ENCODE assay signal across 8 cellular contexts in genomic region chr1:109090100-109090414, GRCh38. TPM values are rescaled to one million over a fixed set of nuclear protein-coding genes. Genes with fewer than 3 reads are reported as not detected.
DNase-seq lines count a peak whose midpoint lies in the region; ATAC-seq and TF ChIP-seq lines count a peak whose summit lies in the region.
"Not testable (repeated sequence)": the region's sequence is repeated elsewhere in the genome, so short reads cannot be mapped to it uniquely, and the experiment has no call there.

No MANE protein-coding gene starts in this region.

- not testable (repeated sequence) for H3K27me3 Mint-ChIP-seq in activated T-cell treated with anti-CD3 and anti-CD28 coated beads, Interleukin-2, amount 50 U/mL, for 4 hours (ENCODE audit: low read depth)

- H3K4me2 ChIP-seq in PC-3 (ENCODE audit: low read length) (peak overlapping the region; percentile 96), smooth muscle cell (peak overlapping the region; percentile 95)

- ATAC-seq in PC-3; activated T-cell treated with anti-CD3 and anti-CD28 coated beads, Interleukin-2, amount 50 U/mL, for 4 hours; left ventricle myocardium superior: not testable (repeated sequence)

- H3K79me2 ChIP-seq in ACC112 (ENCODE audit: control insufficient read depth, insufficient read depth, low read length, unreplicated experiment) (peaks cover 21% of the 10 kb centered on the region), PC-3 (ENCODE audit: low read length) (peaks cover 39% of the 10 kb centered on the region), smooth muscle cell (ENCODE audit: low read depth) (peaks cover 38% of the 10 kb centered on the region)

- not testable (repeated sequence) for H3F3A ChIP-seq in PC-3 (ENCODE audit: low read length, unreplicated experiment)
- peaks cover 11% of the 10 kb centered on the region for H3F3A ChIP-seq in smooth muscle cell (ENCODE audit: low read depth)

- intact Hi-C loops in PC-3 (cut with micrococcal nuclease): loop anchor here (1.0 kb wide), 1 partner anchor 22 kb away; a partner anchor contains a TSS
- intact Hi-C loops in colonic mucosa (cut with DNase I); left ventricle myocardium superior (cut with micrococcal nuclease): not testable (repeated sequence)

- H3K4me3 Mint-ChIP-seq in activated T-cell treated with anti-CD3 and anti-CD28 coated beads, Interleukin-2, amount 50 U/mL, for 4 hours: peak overlapping the region; percentile 95

- H3K4me3 ChIP-seq in ACC112 (ENCODE audit: low read depth, low read length) (peak overlapping the region; percentile 94), HAP-1 (peak overlapping the region; percentile 87), PC-3 (ENCODE audit: low read length) (peak overlapping the region; percentile 89), colonic mucosa (peak overlapping the region; percentile 59), muscle layer of duodenum (ENCODE audit: low read depth in 1 of 2, low read length in 2 of 2) (peak overlapping the region; percentile 73 to 98), smooth muscle cell (peak overlapping the region; percentile 91)

- not testable (repeated sequence) for H4K20me1 ChIP-seq in PC-3 (ENCODE audit: low read length); smooth muscle cell (ENCODE audit: low read depth)

- peak overlapping the region; percentile 91 for H3K27ac ChIP-seq in ACC112 (ENCODE audit: low read depth, low read length)
- peak overlapping the region; percentile 80 for H3K27ac ChIP-seq in PC-3 (ENCODE audit: low read length)
- H3K27ac ChIP-seq in colonic mucosa: peak overlapping the region; percentile 82
- peak overlapping the region; percentile 95 for H3K27ac ChIP-seq in muscle layer of duodenum (ENCODE audit: low read length)
- peak overlapping the region; percentile 93 for H3K27ac ChIP-seq in smooth muscle cell (ENCODE audit: low read depth)

- H3K36me3 ChIP-seq in ACC112 (ENCODE audit: insufficient read depth, low read length); PC-3 (ENCODE audit: low read depth, low read length); colonic mucosa; smooth muscle cell (ENCODE audit: low read depth): not testable (repeated sequence)
- peaks cover 11% of the 10 kb centered on the region for H3K36me3 ChIP-seq in HAP-1 (replicated peaks)
- H3K36me3 ChIP-seq in muscle layer of duodenum (ENCODE audit: control insufficient read depth in 1 of 2, insufficient read depth in 2 of 2, low read length in 2 of 2): peaks cover 10 to 25% of the 10 kb centered on the region in 2 donors

- DNase-seq in HAP-1 (ENCODE audit: low spot score in 2 of 2) (peak in 1 of 2 experiments; percentile 20), colonic mucosa (peak; percentile 54), left ventricle myocardium superior (peak; percentile 40)
- not testable (repeated sequence) for DNase-seq in PC-3; activated T-cell treated with anti-CD3 and anti-CD28 coated beads, Interleukin-2, amount 50 U/mL, for 4 hours; smooth muscle cell (lab: John Stamatoyannopoulos, UW; ENCODE audit: unreplicated experiment)

- in situ Hi-C loops in HAP-1 (cut with MboI; ENCODE audit: low sequenced_read_pairs): not testable (repeated sequence)

- H3K9me3 ChIP-seq in HAP-1; PC-3 (ENCODE audit: low read length); colonic mucosa; muscle layer of duodenum (ENCODE audit: control insufficient read depth in 1 of 2, low read length in 2 of 2); smooth muscle cell (replicated peaks; ENCODE audit: low read depth): not testable (repeated sequence)

- WGBS in smooth muscle cell (ENCODE audit: low lambda C conversion rate): 61% methylated on average over 21 of the region's 21 CpGs

- not testable (repeated sequence) for H3K9me3 Mint-ChIP-seq in activated T-cell treated with anti-CD3 and anti-CD28 coated beads, Interleukin-2, amount 50 U/mL, for 4 hours

- H3K4me1 ChIP-seq in ACC112 (ENCODE audit: control insufficient read depth, insufficient read depth, low read length, unreplicated experiment): peaks cover 22% of the 10 kb centered on the region
- not testable (repeated sequence) for H3K4me1 ChIP-seq in HAP-1, colonic mucosa
- H3K4me1 ChIP-seq in PC-3 (ENCODE audit: insufficient read depth, low read length): peaks cover 17% of the 10 kb centered on the region
- peaks cover 12 to 43% of the 10 kb centered on the region in 2 donors for H3K4me1 ChIP-seq in muscle layer of duodenum (ENCODE audit: control insufficient read depth in 1 of 2, insufficient read depth in 2 of 2, low read length in 2 of 2)
- H3K4me1 ChIP-seq in smooth muscle cell (ENCODE audit: low read depth): peaks cover 13% of the 10 kb centered on the region

- BruUV-seq in PC-3 (replicated peaks; lab: Mats Ljungman, UMichigan): not testable (repeated sequence)

- peak overlapping the region; percentile 98 for H2AFZ ChIP-seq in ACC112 (ENCODE audit: low read length, unreplicated experiment)
- H2AFZ ChIP-seq in PC-3 (ENCODE audit: low read length): peak overlapping the region; percentile 99
- H2AFZ ChIP-seq in smooth muscle cell (ENCODE audit: low read depth): peak overlapping the region; percentile 93

- POLR2A ChIA-PET in PC-3 (lab: Charles Lee; ENCODE audit: unreplicated experiment): interaction anchor here (2.3 kb wide), 1 partner anchor 10 kb away, joined by 7 read pairs; no protein-coding TSS in a partner anchor

- peak overlapping the region; percentile 90 for H3K9ac ChIP-seq in PC-3 (ENCODE audit: low read length)
- peak overlapping the region; percentile 96 for H3K9ac ChIP-seq in colonic mucosa (ENCODE audit: low read depth in 2 of 2, low read length in 2 of 2)
- peak overlapping the region; percentile 96 for H3K9ac ChIP-seq in smooth muscle cell (ENCODE audit: low read depth)

- peaks cover 32% of the 10 kb centered on the region for H3K4me1 Mint-ChIP-seq in activated T-cell treated with anti-CD3 and anti-CD28 coated beads, Interleukin-2, amount 50 U/mL, for 4 hours (ENCODE audit: low read depth)

- not testable (repeated sequence) for H3K9me2 ChIP-seq in PC-3 (replicated peaks; ENCODE audit: low read length)

- TF ChIP-seq CTCF in PC-3 (conservative IDR thresholded peaks at IDR 0.05; ENCODE audit: low read depth, low read length); colonic mucosa (IDR thresholded peaks at IDR 0.05); smooth muscle cell (IDR thresholded peaks at IDR 0.05; ENCODE audit: borderline replicate concordance, insufficient read depth, poor library complexity, severe bottlenecking): not testable (repeated sequence)

- CTCF ChIA-PET in PC-3 (lab: Charles Lee): interaction anchor here (0.6 kb wide), 1 partner anchor 10 kb away, joined by 4 read pairs; no protein-coding TSS in a partner anchor

- peaks cover 18% of the 10 kb centered on the region for H3K36me3 Mint-ChIP-seq in activated T-cell treated with anti-CD3 and anti-CD28 coated beads, Interleukin-2, amount 50 U/mL, for 4 hours (ENCODE audit: insufficient read depth)

- not testable (repeated sequence) for H3K27me3 ChIP-seq in ACC112 (ENCODE audit: insufficient read depth, low read length); HAP-1 (ENCODE audit: low read depth); PC-3 (ENCODE audit: low read length); colonic mucosa; muscle layer of duodenum (ENCODE audit: low read depth, low read length); smooth muscle cell (ENCODE audit: low read depth)

RNA-seq across cellular contexts. Expression of gene TMEM167B, which starts 0.5 kb away (rescaled TPM):
- total RNA-seq in PC-3 (2014; rRNA removed) (21.0 and 27.7 TPM in 2 replicates), colonic mucosa (10 to 100 TPM; 26.0 to 53.6 TPM), left ventricle myocardium superior (31.5 TPM), smooth muscle cell (31.6 and 45.8 TPM in 2 replicates)
- 10 to 100 TPM; 33.4 to 46.0 (median 38.1) TPM for total RNA-seq in activated T-cell treated with anti-CD3 and anti-CD28 coated beads, Interleukin-2, amount 50 U/mL, for 4 hours
- 22.4 and 24.2 TPM in 2 replicates for polyA plus RNA-seq in smooth muscle cell

RNA-seq across cellular contexts. Expression of gene TAF13, which starts 14.3 kb away (rescaled TPM):
- 23.5 and 32.0 TPM in 2 replicates for total RNA-seq in PC-3 (2014; rRNA removed)
- 10 to 100 TPM; 38.1 to 43.5 (median 43.3) TPM for total RNA-seq in activated T-cell treated with anti-CD3 and anti-CD28 coated beads, Interleukin-2, amount 50 U/mL, for 4 hours
- 10 to 100 TPM; 49.4 to 50.9 TPM for total RNA-seq in colonic mucosa
- 62.4 TPM for total RNA-seq in left ventricle myocardium superior
- total RNA-seq in smooth muscle cell: 110 and 165 TPM in 2 replicates
- polyA plus RNA-seq in smooth muscle cell: 30.1 and 30.3 TPM in 2 replicates

RNA-seq across cellular contexts. Expression of gene ELAPOR1, which starts 23.9 kb away (rescaled TPM):
- total RNA-seq in PC-3 (2014; rRNA removed): 0.35 and 0.80 TPM in 2 replicates
- 1 to 10 TPM; 3.1 to 6.4 (median 4.2) TPM for total RNA-seq in activated T-cell treated with anti-CD3 and anti-CD28 coated beads, Interleukin-2, amount 50 U/mL, for 4 hours
- total RNA-seq in colonic mucosa: 100 to 1,000 TPM; 110 to 163 TPM
- 0.30 TPM for total RNA-seq in left ventricle myocardium superior
- total RNA-seq in smooth muscle cell: 3.5 and 4.8 TPM in 2 replicates
- 2.6 and 3.5 TPM in 2 replicates for polyA plus RNA-seq in smooth muscle cell

RNA-seq across cellular contexts. Expression of gene WDR47, which starts 48.2 kb away (rescaled TPM):
- total RNA-seq in PC-3 (2014; rRNA removed): 6.2 and 7.7 TPM in 2 replicates
- 10 to 100 TPM; 11.7 to 14.5 (median 14.3) TPM for total RNA-seq in activated T-cell treated with anti-CD3 and anti-CD28 coated beads, Interleukin-2, amount 50 U/mL, for 4 hours
- total RNA-seq in colonic mucosa: 1 to 10 TPM; 5.2 to 7.7 TPM
- 16.6 TPM for total RNA-seq in left ventricle myocardium superior
- total RNA-seq in smooth muscle cell: 14.9 and 16.0 TPM in 2 replicates
- 5.8 and 8.5 TPM in 2 replicates for polyA plus RNA-seq in smooth muscle cell

Comparison
In these comparisons a context has a peak if more than half of its experiments do, and no peak if none do; other contexts are left out.
1. RNA of gene ELAPOR1, which starts 23.9 kb away (total RNA-seq): 110 to 163 TPM in colonic mucosa; 3.1 to 6.4 TPM in activated T-cell treated with anti-CD3 and anti-CD28 coated beads, Interleukin-2, amount 50 U/mL, for 4 hours, 3.5 to 4.8 TPM in smooth muscle cell, 0.35 to 0.80 TPM in PC-3 and 0.30 TPM in left ventricle myocardium superior (single experiment); every median in the first group is over 10 times any median in the second.
2. Peak in every context shown above with its lines, with median percentiles within 50 percentile points of each other: H2AFZ ChIP-seq, H3K27ac ChIP-seq, H3K4me3 ChIP-seq and H3K9ac ChIP-seq.